In the genomic region with DNA sequence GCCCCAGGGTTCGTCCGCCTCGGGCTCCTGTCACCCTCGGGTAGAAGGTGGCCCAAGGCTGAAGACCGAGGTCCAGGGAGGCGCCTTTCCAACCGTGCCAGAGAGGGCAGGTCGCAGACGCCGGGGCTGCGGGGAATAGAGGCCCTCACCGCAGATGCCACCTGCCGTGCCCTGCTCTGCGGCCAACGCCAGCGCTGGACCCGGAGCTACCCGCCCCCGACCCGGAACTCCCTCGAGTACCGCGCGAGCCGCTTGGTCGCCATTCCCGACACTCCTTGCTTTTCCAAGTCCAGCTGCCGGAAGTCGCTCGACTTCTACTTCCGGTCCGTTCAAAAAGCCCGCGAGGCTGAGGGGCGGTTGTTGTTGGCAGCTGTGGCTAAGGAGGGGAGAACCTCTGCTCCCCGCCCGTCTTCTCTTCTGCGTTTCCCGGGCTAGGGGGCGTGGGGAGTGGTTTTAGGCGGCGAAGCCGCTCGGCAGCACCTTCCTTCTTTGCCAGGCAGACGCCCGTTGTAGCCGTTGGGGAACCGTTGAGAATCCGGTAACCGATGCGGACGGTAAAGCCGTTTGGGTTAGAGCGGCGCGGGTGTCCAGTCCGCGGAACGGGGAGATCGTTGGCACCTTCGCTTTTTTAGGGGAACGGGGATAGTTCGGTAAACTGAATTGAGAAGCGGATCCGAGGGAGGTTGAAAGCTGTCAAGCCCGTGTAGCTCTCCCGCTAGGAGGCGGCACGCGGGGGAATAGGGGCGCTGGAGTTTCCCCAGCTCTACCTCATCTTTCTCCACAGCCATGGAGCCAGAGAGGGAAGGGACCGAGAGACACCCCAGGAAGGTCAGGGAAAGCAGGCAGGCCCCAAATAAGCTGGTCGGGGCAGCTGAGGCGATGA, we compare ENCODE assay signal across 1 cellular context.
TF ChIP-seq lines count a peak whose summit lies in the region.

A gene with protein sequence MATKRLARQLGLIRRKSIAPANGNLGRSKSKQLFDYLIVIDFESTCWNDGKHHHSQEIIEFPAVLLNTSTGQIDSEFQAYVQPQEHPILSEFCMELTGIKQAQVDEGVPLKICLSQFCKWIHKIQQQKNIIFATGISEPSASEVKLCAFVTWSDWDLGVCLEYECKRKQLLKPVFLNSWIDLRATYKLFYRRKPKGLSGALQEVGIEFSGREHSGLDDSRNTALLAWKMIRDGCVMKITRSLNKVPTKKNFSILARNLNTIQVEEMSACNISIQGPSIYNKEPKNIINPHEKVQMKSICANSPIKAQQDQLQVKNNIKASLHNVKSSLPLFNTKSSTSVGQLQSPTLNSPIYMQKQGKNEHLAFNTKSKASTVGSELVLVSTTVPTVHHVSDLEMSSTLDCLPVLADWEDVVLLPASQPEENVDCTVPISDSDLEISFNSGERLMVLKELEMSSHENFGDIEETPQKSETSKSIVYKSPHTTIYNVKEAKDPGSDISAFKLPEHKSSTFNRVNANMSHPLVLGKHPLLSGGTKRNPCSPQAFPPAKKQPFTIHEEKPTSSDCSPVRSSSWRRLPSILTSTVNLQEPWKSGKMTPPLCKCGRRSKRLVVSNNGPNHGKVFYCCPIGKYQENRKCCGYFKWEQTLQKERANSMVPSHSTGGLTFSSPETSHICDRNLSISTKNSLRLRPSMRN (minus strand): TSS at position 305 of the 883 bp plus-strand sequence. CDS start 42 bp downstream, at position 263.
A gene with protein sequence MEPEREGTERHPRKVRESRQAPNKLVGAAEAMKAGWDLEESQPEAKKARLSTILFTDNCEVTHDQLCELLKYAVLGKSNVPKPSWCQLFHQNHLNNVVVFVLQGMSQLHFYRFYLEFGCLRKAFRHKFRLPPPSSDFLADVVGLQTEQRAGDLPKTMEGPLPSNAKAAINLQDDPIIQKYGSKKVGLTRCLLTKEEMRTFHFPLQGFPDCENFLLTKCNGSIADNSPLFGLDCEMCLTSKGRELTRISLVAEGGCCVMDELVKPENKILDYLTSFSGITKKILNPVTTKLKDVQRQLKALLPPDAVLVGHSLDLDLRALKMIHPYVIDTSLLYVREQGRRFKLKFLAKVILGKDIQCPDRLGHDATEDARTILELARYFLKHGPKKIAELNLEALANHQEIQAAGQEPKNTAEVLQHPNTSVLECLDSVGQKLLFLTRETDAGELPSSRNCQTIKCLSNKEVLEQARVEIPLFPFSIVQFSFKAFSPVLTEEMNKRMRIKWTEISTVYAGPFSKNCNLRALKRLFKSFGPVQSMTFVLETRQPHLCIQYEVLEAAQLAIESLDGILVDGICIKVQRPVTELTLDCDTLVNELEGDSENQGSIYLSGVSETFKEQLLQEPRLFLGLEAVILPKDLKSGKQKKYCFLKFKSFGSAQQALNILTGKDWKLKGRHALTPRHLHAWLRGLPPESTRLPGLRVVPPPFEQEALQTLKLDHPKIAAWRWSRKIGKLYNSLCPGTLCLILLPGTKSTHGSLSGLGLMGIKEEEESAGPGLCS (plus strand): TSS at position 360 of the 883 bp plus-strand sequence. CDS start 427 bp downstream, at position 787.

TF ChIP-seq in K562, 482 proteins besides CTCF, POLR2A, EP300 and RAD21 (continued from another document):
- TF ChIP-seq, protein P1, sequence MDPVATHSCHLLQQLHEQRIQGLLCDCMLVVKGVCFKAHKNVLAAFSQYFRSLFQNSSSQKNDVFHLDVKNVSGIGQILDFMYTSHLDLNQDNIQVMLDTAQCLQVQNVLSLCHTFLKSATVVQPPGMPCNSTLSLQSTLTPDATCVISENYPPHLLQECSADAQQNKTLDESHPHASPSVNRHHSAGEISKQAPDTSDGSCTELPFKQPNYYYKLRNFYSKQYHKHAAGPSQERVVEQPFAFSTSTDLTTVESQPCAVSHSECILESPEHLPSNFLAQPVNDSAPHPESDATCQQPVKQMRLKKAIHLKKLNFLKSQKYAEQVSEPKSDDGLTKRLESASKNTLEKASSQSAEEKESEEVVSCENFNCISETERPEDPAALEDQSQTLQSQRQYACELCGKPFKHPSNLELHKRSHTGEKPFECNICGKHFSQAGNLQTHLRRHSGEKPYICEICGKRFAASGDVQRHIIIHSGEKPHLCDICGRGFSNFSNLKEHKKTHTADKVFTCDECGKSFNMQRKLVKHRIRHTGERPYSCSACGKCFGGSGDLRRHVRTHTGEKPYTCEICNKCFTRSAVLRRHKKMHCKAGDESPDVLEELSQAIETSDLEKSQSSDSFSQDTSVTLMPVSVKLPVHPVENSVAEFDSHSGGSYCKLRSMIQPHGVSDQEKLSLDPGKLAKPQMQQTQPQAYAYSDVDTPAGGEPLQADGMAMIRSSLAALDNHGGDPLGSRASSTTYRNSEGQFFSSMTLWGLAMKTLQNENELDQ (CRISPR knock-in tag; IDR thresholded peaks at IDR 0.05; ENCODE audit: borderline replicate concordance) = no peak
- TF ChIP-seq IFI16 (CRISPR knock-in tag; IDR thresholded peaks at IDR 0.05) (no peak), ZNF384 (IDR thresholded peaks at IDR 0.05; ENCODE audit: low read depth, low read length) (no peak), JUN (IDR thresholded peaks at IDR 0.05; ENCODE audit: borderline replicate concordance, low read depth, low read length) (no peak), JUN (CRISPR knock-in tag; IDR thresholded peaks at IDR 0.05; ENCODE audit: borderline replicate concordance) (no peak), NCOA6 (IDR thresholded peaks at IDR 0.05) (no peak; the same call in 1 of the 2 replicates), GTF2A2 (tag; IDR thresholded peaks at IDR 0.05) (no peak; the same call in 1 of the 2 replicates), ZNF263 (CRISPR knock-in tag; IDR thresholded peaks at IDR 0.05; ENCODE audit: borderline replicate concordance) (no peak), RBFOX2 (IDR thresholded peaks at IDR 0.05; ENCODE audit: low read depth, low read length) (peak; percentile 98), ZNF184 (CRISPR knock-in tag; IDR thresholded peaks at IDR 0.05) (no peak), TAF9B (IDR thresholded peaks at IDR 0.05; ENCODE audit: partially characterized antibody) (peak; percentile 97), ZC3H4 (CRISPR knock-in tag; IDR thresholded peaks at IDR 0.05; ENCODE audit: borderline replicate concordance) (no peak), SIRT6 (IDR thresholded peaks at IDR 0.05; ENCODE audit: low read depth, low read length) (no peak), FOXJ3 (CRISPR knock-in tag; IDR thresholded peaks at IDR 0.05) (no peak), NFIX (CRISPR knock-in tag; IDR thresholded peaks at IDR 0.05; ENCODE audit: low read depth) (no peak), SP2 (IDR thresholded peaks at IDR 0.05; ENCODE audit: extremely low read depth, low read depth, low read length, poor library complexity, severe bottlenecking) (no peak), ATF7 (IDR thresholded peaks at IDR 0.05) (peak; percentile 71; the same call in 1 of the 2 replicates), BRD9 (IDR thresholded peaks at IDR 0.05; ENCODE audit: low read depth, partially characterized antibody) (peak; percentile 89), MECOM (CRISPR knock-in tag; IDR thresholded peaks at IDR 0.05) (no peak), SUPT5H (IDR thresholded peaks at IDR 0.05) (peak; percentile 93), LCOR (CRISPR knock-in tag; IDR thresholded peaks at IDR 0.05) (peak; percentile 80; the same call in 1 of the 2 replicates), ZNF24 (IDR thresholded peaks at IDR 0.05) (peak; percentile 28; the same call in 1 of the 2 replicates), PURB (CRISPR knock-in tag; IDR thresholded peaks at IDR 0.05; ENCODE audit: low read depth) (no peak), ZNF175 (CRISPR knock-in tag; IDR thresholded peaks at IDR 0.05; ENCODE audit: low read depth) (no peak), TRIM24 (IDR thresholded peaks at IDR 0.05) (peak; percentile 21 to 65; a peak in 1 of 4 replicates), OTX1 (CRISPR knock-in tag; IDR thresholded peaks at IDR 0.05) (peak; percentile 76; the same call in 1 of the 2 replicates), ZFP30 (CRISPR knock-in tag; IDR thresholded peaks at IDR 0.05; ENCODE audit: borderline replicate concordance) (no peak)
- TF ChIP-seq, protein P2, sequence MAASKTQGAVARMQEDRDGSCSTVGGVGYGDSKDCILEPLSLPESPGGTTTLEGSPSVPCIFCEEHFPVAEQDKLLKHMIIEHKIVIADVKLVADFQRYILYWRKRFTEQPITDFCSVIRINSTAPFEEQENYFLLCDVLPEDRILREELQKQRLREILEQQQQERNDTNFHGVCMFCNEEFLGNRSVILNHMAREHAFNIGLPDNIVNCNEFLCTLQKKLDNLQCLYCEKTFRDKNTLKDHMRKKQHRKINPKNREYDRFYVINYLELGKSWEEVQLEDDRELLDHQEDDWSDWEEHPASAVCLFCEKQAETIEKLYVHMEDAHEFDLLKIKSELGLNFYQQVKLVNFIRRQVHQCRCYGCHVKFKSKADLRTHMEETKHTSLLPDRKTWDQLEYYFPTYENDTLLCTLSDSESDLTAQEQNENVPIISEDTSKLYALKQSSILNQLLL (CRISPR knock-in tag; IDR thresholded peaks at IDR 0.05; ENCODE audit: borderline replicate concordance) = no peak
- TF ChIP-seq, protein P3, sequence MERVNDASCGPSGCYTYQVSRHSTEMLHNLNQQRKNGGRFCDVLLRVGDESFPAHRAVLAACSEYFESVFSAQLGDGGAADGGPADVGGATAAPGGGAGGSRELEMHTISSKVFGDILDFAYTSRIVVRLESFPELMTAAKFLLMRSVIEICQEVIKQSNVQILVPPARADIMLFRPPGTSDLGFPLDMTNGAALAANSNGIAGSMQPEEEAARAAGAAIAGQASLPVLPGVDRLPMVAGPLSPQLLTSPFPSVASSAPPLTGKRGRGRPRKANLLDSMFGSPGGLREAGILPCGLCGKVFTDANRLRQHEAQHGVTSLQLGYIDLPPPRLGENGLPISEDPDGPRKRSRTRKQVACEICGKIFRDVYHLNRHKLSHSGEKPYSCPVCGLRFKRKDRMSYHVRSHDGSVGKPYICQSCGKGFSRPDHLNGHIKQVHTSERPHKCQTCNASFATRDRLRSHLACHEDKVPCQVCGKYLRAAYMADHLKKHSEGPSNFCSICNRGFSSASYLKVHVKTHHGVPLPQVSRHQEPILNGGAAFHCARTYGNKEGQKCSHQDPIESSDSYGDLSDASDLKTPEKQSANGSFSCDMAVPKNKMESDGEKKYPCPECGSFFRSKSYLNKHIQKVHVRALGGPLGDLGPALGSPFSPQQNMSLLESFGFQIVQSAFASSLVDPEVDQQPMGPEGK (CRISPR knock-in tag; IDR thresholded peaks at IDR 0.05; ENCODE audit: borderline replicate concordance) = no peak
- TF ChIP-seq, protein P4, sequence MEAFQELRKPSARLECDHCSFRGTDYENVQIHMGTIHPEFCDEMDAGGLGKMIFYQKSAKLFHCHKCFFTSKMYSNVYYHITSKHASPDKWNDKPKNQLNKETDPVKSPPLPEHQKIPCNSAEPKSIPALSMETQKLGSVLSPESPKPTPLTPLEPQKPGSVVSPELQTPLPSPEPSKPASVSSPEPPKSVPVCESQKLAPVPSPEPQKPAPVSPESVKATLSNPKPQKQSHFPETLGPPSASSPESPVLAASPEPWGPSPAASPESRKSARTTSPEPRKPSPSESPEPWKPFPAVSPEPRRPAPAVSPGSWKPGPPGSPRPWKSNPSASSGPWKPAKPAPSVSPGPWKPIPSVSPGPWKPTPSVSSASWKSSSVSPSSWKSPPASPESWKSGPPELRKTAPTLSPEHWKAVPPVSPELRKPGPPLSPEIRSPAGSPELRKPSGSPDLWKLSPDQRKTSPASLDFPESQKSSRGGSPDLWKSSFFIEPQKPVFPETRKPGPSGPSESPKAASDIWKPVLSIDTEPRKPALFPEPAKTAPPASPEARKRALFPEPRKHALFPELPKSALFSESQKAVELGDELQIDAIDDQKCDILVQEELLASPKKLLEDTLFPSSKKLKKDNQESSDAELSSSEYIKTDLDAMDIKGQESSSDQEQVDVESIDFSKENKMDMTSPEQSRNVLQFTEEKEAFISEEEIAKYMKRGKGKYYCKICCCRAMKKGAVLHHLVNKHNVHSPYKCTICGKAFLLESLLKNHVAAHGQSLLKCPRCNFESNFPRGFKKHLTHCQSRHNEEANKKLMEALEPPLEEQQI (IDR thresholded peaks at IDR 0.05) = peak; percentile 80
